ENCODE assay signal across 8 cellular contexts in genomic region chr15:100873029-100873677, GRCh38. TPM values are rescaled to one million over a fixed set of nuclear protein-coding genes. Genes with fewer than 3 reads are reported as not detected.
DNase-seq lines count a peak whose midpoint lies in the region; ATAC-seq and TF ChIP-seq lines count a peak whose summit lies in the region.

No MANE protein-coding gene starts in this region.

- H3K4me1 Mint-ChIP-seq in activated CD4-positive, alpha-beta T cell treated with anti-CD3 and anti-CD28 coated beads, Interleukin-2, amount 10 ng/mL, durations not matched to agents 24 days and 14 days: no peaks in the 10 kb centered on the region
- H3K4me1 Mint-ChIP-seq in naive B cell: peaks cover 0 to 4% (median 0%) of the 10 kb centered on the region in 3 donors

- peak; percentile 62 for ATAC-seq in Right ventricle myocardium inferior
- peak; percentile 60 for ATAC-seq in HG03045 (IDR thresholded peaks at IDR 0.05; ENCODE audit: unreplicated experiment)
- peak; percentile 48 to 66 for ATAC-seq in naive B cell (ENCODE audit: low read depth in 2 of 2)

- peaks cover 4% of the 10 kb centered on the region for H3K9me3 Mint-ChIP-seq in activated CD4-positive, alpha-beta T cell treated with anti-CD3 and anti-CD28 coated beads, Interleukin-2, amount 10 ng/mL, durations not matched to agents 24 days and 14 days
- H3K9me3 Mint-ChIP-seq in naive B cell: peaks cover 0 to 9% (median 4%) of the 10 kb centered on the region in 7 donors

- H3K27me3 Mint-ChIP-seq in activated CD4-positive, alpha-beta T cell treated with anti-CD3 and anti-CD28 coated beads, Interleukin-2, amount 10 ng/mL, durations not matched to agents 24 days and 14 days: peaks cover 31% of the 10 kb centered on the region
- H3K27me3 Mint-ChIP-seq in naive B cell: peaks cover 38 to 55% (median 49%) of the 10 kb centered on the region in 3 donors

- DNase-seq in Right ventricle myocardium inferior (ENCODE audit: missing footprints) (no peak), cardiac septum (ENCODE audit: low spot score) (no peak), NCI-H460 (ENCODE audit: extremely low read depth, low read depth) (peak; percentile 69), epithelial cell of proximal tubule (ENCODE audit: low read depth) (peak; percentile 74), naive B cell (peak; percentile 38), ureter (ENCODE audit: low spot score) (peak; percentile 77)
- DNase-seq in activated CD4-positive, alpha-beta T cell treated with anti-CD3 and anti-CD28 coated beads, Interleukin-2, amount 10 ng/mL, durations not matched to agents 24 days and 14 days: peak; percentile 86

- no peaks in the 10 kb centered on the region for H3K36me3 Mint-ChIP-seq in activated CD4-positive, alpha-beta T cell treated with anti-CD3 and anti-CD28 coated beads, Interleukin-2, amount 10 ng/mL, durations not matched to agents 24 days and 14 days (ENCODE audit: low read depth)
- peaks cover 0 to 8% of the 10 kb centered on the region in 2 donors for H3K36me3 Mint-ChIP-seq in naive B cell

- no peak overlapping the region for H3K4me3 ChIP-seq in epithelial cell of proximal tubule (ENCODE audit: low read depth, low read length)

- intact Hi-C loops in Right ventricle myocardium inferior (cut with DNase I) (loop anchor here (1.0 kb wide), 2 partner anchors 201 to 246 kb away; no protein-coding TSS in a partner anchor), cardiac septum (cut with DNase I) (loop anchor here (2.0 to 5.0 kb wide), 2 partner anchors 201 to 244 kb away; no protein-coding TSS in a partner anchor)
- intact Hi-C loops in activated CD4-positive, alpha-beta T cell treated with anti-CD3 and anti-CD28 coated beads, Interleukin-2, amount 10 ng/mL, durations not matched to agents 24 days and 14 days (cut with micrococcal nuclease): loop anchor here (1.0 to 5.0 kb wide), 2 partner anchors 245 to 531 kb away; partner anchors contain the start of gene ADAMTS17

- peak; percentile 94 for TF ChIP-seq CTCF in epithelial cell of proximal tubule (conservative IDR thresholded peaks at IDR 0.05; ENCODE audit: low read depth, low read length)

- H3K4me3 Mint-ChIP-seq in activated CD4-positive, alpha-beta T cell treated with anti-CD3 and anti-CD28 coated beads, Interleukin-2, amount 10 ng/mL, durations not matched to agents 24 days and 14 days: no peak overlapping the region
- no peak overlapping the region for H3K4me3 Mint-ChIP-seq in naive B cell

- no peak overlapping the region for H3K27ac Mint-ChIP-seq in activated CD4-positive, alpha-beta T cell treated with anti-CD3 and anti-CD28 coated beads, Interleukin-2, amount 10 ng/mL, durations not matched to agents 24 days and 14 days
- no peak overlapping the region for H3K27ac Mint-ChIP-seq in naive B cell

RNA-seq across cellular contexts. Expression of gene ALDH1A3, which starts 6.5 kb away (rescaled TPM):
- 3.7 TPM for total RNA-seq in Right ventricle myocardium inferior
- total RNA-seq in cardiac septum: 7.8 TPM
- total RNA-seq in NCI-H460 (2014; rRNA removed; shearing (Covaris generic)): 1.4 and 1.9 TPM in 2 replicates
- polyA plus RNA-seq in NCI-H460 (2014; cell fraction: nucleus; rRNA removed): 2.2 and 2.3 TPM in 2 replicates
- not detected in 2 replicates for total RNA-seq in activated CD4-positive, alpha-beta T cell treated with anti-CD3 and anti-CD28 coated beads, Interleukin-2, amount 10 ng/mL, durations not matched to agents 24 days and 14 days
- total RNA-seq in epithelial cell of proximal tubule: 79.9 and 141 TPM in 2 replicates
- not detected for polyA plus RNA-seq in naive B cell (ENCODE audit: low read depth in 6 of 6)
- 24.2 TPM for total RNA-seq in ureter

RNA-seq across cellular contexts. Expression of gene LRRK1, which starts 46.0 kb away (rescaled TPM):
- total RNA-seq in Right ventricle myocardium inferior (2.7 TPM), cardiac septum (3.5 TPM), epithelial cell of proximal tubule (8.1 and 8.8 TPM in 2 replicates), ureter (29.5 TPM)
- total RNA-seq in NCI-H460 (2014; rRNA removed; shearing (Covaris generic)): 0.63 and 1.3 TPM in 2 replicates
- 1.8 and 4.8 TPM in 2 replicates for polyA plus RNA-seq in NCI-H460 (2014; cell fraction: nucleus; rRNA removed)
- 1.3 and 2.1 TPM in 2 replicates for total RNA-seq in activated CD4-positive, alpha-beta T cell treated with anti-CD3 and anti-CD28 coated beads, Interleukin-2, amount 10 ng/mL, durations not matched to agents 24 days and 14 days
- polyA plus RNA-seq in naive B cell (ENCODE audit: low read depth in 6 of 6): 10 to 100 TPM in 1 of 6 donors, 1 to 10 TPM in 5; 3.4 to 10.3 (median 6.0) TPM

Comparison
In these comparisons a context has a peak if more than half of its experiments do, and no peak if none do; other contexts are left out.
1. DNase-seq: peak in NCI-H460 (single experiment), activated CD4-positive, alpha-beta T cell treated with anti-CD3 and anti-CD28 coated beads, Interleukin-2, amount 10 ng/mL, durations not matched to agents 24 days and 14 days (single experiment), epithelial cell of proximal tubule (single experiment), naive B cell (single experiment) and ureter (single experiment); none in Right ventricle myocardium inferior (single experiment) and cardiac septum (single experiment).
2. Peak in every context shown above with its lines, with median percentiles within 50 percentile points of each other: ATAC-seq.